In genomic region chr5:74631088-74631960, GRCh38 we compare ENCODE assay signal across 1 cellular context.
TF ChIP-seq lines count a peak whose summit lies in the region.

No MANE protein-coding gene starts in this region.

TF ChIP-seq in H1, 55 proteins besides CTCF, POLR2A, EP300 and RAD21:
- TF ChIP-seq TEAD4 (IDR thresholded peaks at IDR 0.05; ENCODE audit: low read depth, low read length) (no peak), ZNF274 (IDR thresholded peaks at IDR 0.05; ENCODE audit: borderline replicate concordance, extremely low read depth, low read length) (no peak), SAP30 (IDR thresholded peaks at IDR 0.05; ENCODE audit: insufficient read depth, insufficient replicate concordance, low read length) (no peak), CREB1 (IDR thresholded peaks at IDR 0.05) (no peak), BRCA1 (IDR thresholded peaks at IDR 0.05; ENCODE audit: low read depth, low read length) (no peak), CEBPB (IDR thresholded peaks at IDR 0.05; ENCODE audit: low read depth, low read length) (no peak), RXRA (IDR thresholded peaks at IDR 0.05; ENCODE audit: insufficient read depth, low read depth, low read length) (no peak), CBX8 (IDR thresholded peaks at IDR 0.05; ENCODE audit: borderline replicate concordance, low read depth, low read length) (no peak), YY1 (IDR thresholded peaks at IDR 0.05; ENCODE audit: low read depth, low read length) (no peak), TAF7 (optimal IDR thresholded peaks at IDR 0.05; ENCODE audit: borderline replicate concordance, low read depth, low read length) (no peak), NRF1 (IDR thresholded peaks at IDR 0.05; ENCODE audit: low read depth, low read length) (no peak), RFX5 (IDR thresholded peaks at IDR 0.05; ENCODE audit: borderline replicate concordance, low read depth, low read length) (no peak), EZH2 (IDR thresholded peaks at IDR 0.05; ENCODE audit: low read depth, low read length, severe bottlenecking) (no peak), SIX5 (IDR thresholded peaks at IDR 0.05; ENCODE audit: low read depth, low read length) (no peak), ATF2 (IDR thresholded peaks at IDR 0.05; ENCODE audit: low read length) (no peak), TAF1 (IDR thresholded peaks at IDR 0.05; ENCODE audit: low read depth, low read length) (no peak)
TF ChIP-seq in H1: peak in this region for 0.
